ENCODE assay signal across 27 cellular contexts in genomic region chr2:156181208-156181607, GRCh38.
A peak's percentile ranks its signal among the peaks of the same experiment; 100 is the strongest.
DNase-seq lines count a peak whose midpoint lies in the region; ATAC-seq and TF ChIP-seq lines count a peak whose summit lies in the region.
"Had no signal": no experiment of that assay in that cellular context is flagged by ENCODE, and none has a peak within 500 bp of the region (broad histone marks: within the 10 kb centered on the region; RNA-seq: fewer than 3 reads in every experiment).

No MANE protein-coding gene starts in this region.

- no TSS peak for BruUV-seq in PC-3 (replicated peaks; lab: Mats Ljungman, UMichigan)

- H3K36me3 Mint-ChIP-seq in stimulated activated effector memory CD8-positive, alpha-beta T cell treated with anti-CD3 and anti-CD28 coated beads, Interleukin-12 subunit alpha, Interleukin-12 subunit beta, amount 100 ng/mL, for 72 hours: no peaks in the 10 kb centered on the region
- H3K36me3 Mint-ChIP-seq: activated naive CD4-positive, alpha-beta T cell treated with anti-CD3 and anti-CD28 coated beads, Interleukin-2, amount 10 ng/mL, durations not matched to agents 7 days and 5 days; CD4-positive, alpha-beta memory T cell had no signal

- H3K9me2 ChIP-seq in PC-3 (replicated peaks; ENCODE audit: low read length) (no peaks in the 10 kb centered on the region), hepatocyte (replicated peaks; ENCODE audit: insufficient read depth) (no peaks in the 10 kb centered on the region)

- H3K4me2 ChIP-seq in PC-3 (ENCODE audit: low read length) (peak overlapping the region; percentile 81), hepatocyte (no peak overlapping the region), smooth muscle cell (no peak overlapping the region)

- no peaks in the 10 kb centered on the region for H3K79me2 ChIP-seq in PC-3 (ENCODE audit: low read length)
- no peaks in the 10 kb centered on the region for H3K79me2 ChIP-seq in hepatocyte
- no peaks in the 10 kb centered on the region for H3K79me2 ChIP-seq in smooth muscle cell (ENCODE audit: low read depth)

- ATAC-seq in PC-3: no peak
- ATAC-seq in stimulated activated effector memory CD8-positive, alpha-beta T cell treated with anti-CD3 and anti-CD28 coated beads, Interleukin-12 subunit alpha, Interleukin-12 subunit beta, amount 100 ng/mL, for 72 hours: no peak
- ATAC-seq in GM21390 (IDR thresholded peaks at IDR 0.05; ENCODE audit: unreplicated experiment): no peak
- no peak for ATAC-seq in GM21576 (IDR thresholded peaks at IDR 0.05; ENCODE audit: unreplicated experiment)
- ATAC-seq: activated CD4-positive, CD25-positive, alpha-beta regulatory T cell treated with anti-CD3 and anti-CD28 coated beads, Interleukin-2, amount 50 U/mL, for 24 hours; activated T-cell treated with anti-CD3 and anti-CD28 coated beads, Interleukin-2, amount 50 U/mL, for 72 hours; K562; Right ventricle myocardium inferior had no signal

- H3K4me3 Mint-ChIP-seq in stimulated activated effector memory CD8-positive, alpha-beta T cell treated with anti-CD3 and anti-CD28 coated beads, Interleukin-12 subunit alpha, Interleukin-12 subunit beta, amount 100 ng/mL, for 72 hours: no peak overlapping the region
- H3K4me3 Mint-ChIP-seq: activated naive CD4-positive, alpha-beta T cell treated with anti-CD3 and anti-CD28 coated beads, Interleukin-2, amount 10 ng/mL, durations not matched to agents 7 days and 5 days; activated T-cell treated with anti-CD3 and anti-CD28 coated beads, Interleukin-2, amount 50 U/mL, for 72 hours; CD4-positive, alpha-beta memory T cell; stimulated activated naive CD8-positive, alpha-beta T cell treated with anti-CD3 and anti-CD28 coated beads, Interleukin-15, Interleukin-2, amounts not matched to agents 100 ng/mL and 50 ng/mL, for 24 hours had no signal

- no peaks in the 10 kb centered on the region for H3K27me3 ChIP-seq in PC-3 (ENCODE audit: low read length)
- H3K27me3 ChIP-seq in hepatocyte: no peaks in the 10 kb centered on the region
- H3K27me3 ChIP-seq in smooth muscle cell (ENCODE audit: low read depth): no peaks in the 10 kb centered on the region
- H3K27me3 ChIP-seq: upper lobe of left lung had no signal

- H3K4me1 ChIP-seq in PC-3 (ENCODE audit: insufficient read depth, low read length) (peaks cover 51% of the 10 kb centered on the region), hepatocyte (ENCODE audit: insufficient read depth) (peaks cover 3% of the 10 kb centered on the region), smooth muscle cell (ENCODE audit: low read depth) (no peaks in the 10 kb centered on the region)
- H3K4me1 ChIP-seq: spleen, upper lobe of left lung had no signal

- H3K36me3 ChIP-seq in PC-3 (ENCODE audit: low read depth, low read length): no peaks in the 10 kb centered on the region
- no peaks in the 10 kb centered on the region for H3K36me3 ChIP-seq in hepatocyte (replicated peaks; ENCODE audit: insufficient read depth, low read depth)
- H3K36me3 ChIP-seq in smooth muscle cell (ENCODE audit: low read depth): no peaks in the 10 kb centered on the region
- H3K36me3 ChIP-seq: spleen, upper lobe of left lung had no signal

- H3K4me1 Mint-ChIP-seq in stimulated activated effector memory CD8-positive, alpha-beta T cell treated with anti-CD3 and anti-CD28 coated beads, Interleukin-12 subunit alpha, Interleukin-12 subunit beta, amount 100 ng/mL, for 72 hours: no peaks in the 10 kb centered on the region
- H3K4me1 Mint-ChIP-seq: activated naive CD4-positive, alpha-beta T cell treated with anti-CD3 and anti-CD28 coated beads, Interleukin-2, amount 10 ng/mL, durations not matched to agents 7 days and 5 days; CD4-positive, alpha-beta memory T cell had no signal

- POLR2A ChIA-PET in PC-3 (lab: Charles Lee; ENCODE audit: unreplicated experiment): interaction anchor here (0.6 kb wide), 1 partner anchor 76 kb away, joined by 3 read pairs; no protein-coding TSS in a partner anchor

- WGBS in hepatocyte (ENCODE audit: low lambda C conversion rate, missing lambda C conversion rate): 67% methylated on average over 1 of the region's 1 CpG
- WGBS in smooth muscle cell (ENCODE audit: low lambda C conversion rate): 64% methylated on average over 1 of the region's 1 CpG

- H4K20me1 ChIP-seq in PC-3 (ENCODE audit: low read length) (no peaks in the 10 kb centered on the region), hepatocyte (ENCODE audit: insufficient read depth, poor library complexity, severe bottlenecking) (no peaks in the 10 kb centered on the region), smooth muscle cell (ENCODE audit: low read depth) (no peaks in the 10 kb centered on the region)

- DNase-seq in DMS153 (lab: John Stamatoyannopoulos, UW) (peak; percentile 68), DMS153 treated with DMSO at 0.1 percent for 48 hours (lab: John Stamatoyannopoulos, UW; ENCODE audit: unreplicated experiment) (no peak), PC-3 (peak; percentile 39), hepatocyte (ENCODE audit: low spot score) (no peak), smooth muscle cell (lab: John Stamatoyannopoulos, UW; ENCODE audit: unreplicated experiment) (no peak)
- no peak for DNase-seq in stimulated activated effector memory CD8-positive, alpha-beta T cell treated with anti-CD3 and anti-CD28 coated beads, Interleukin-12 subunit alpha, Interleukin-12 subunit beta, amount 100 ng/mL, for 72 hours (ENCODE audit: low spot score in 2 of 2)
- DNase-seq: 8988T; activated CD8-positive, alpha-beta memory T cell treated with anti-CD3 and anti-CD28 coated beads for 24 hours; activated naive CD4-positive, alpha-beta T cell treated with anti-CD3 and anti-CD28 coated beads, Interleukin-2, amount 10 ng/mL, durations not matched to agents 7 days and 5 days; activated T-cell treated with anti-CD3 and anti-CD28 coated beads, Interleukin-2, amount 50 U/mL, for 72 hours; amygdala; caudate nucleus; CD4-positive, alpha-beta memory T cell; DMS79 treated with DMSO at 0.1 percent for 48 hours; foreskin fibroblast; MV-4-11; NCI-H1694; NCI-H446; spleen; stimulated activated CD4-positive, alpha-beta T cell treated with anti-CD3 and anti-CD28 coated beads, Interleukin-4, amount 100 ng/mL, for 24 hours; upper lobe of left lung had no signal

- H3K9me3 ChIP-seq in PC-3 (ENCODE audit: low read length) (no peaks in the 10 kb centered on the region), hepatocyte (ENCODE audit: low read depth) (no peaks in the 10 kb centered on the region), smooth muscle cell (replicated peaks; ENCODE audit: low read depth) (no peaks in the 10 kb centered on the region)
- H3K9me3 ChIP-seq: spleen, upper lobe of left lung had no signal

- H2AFZ ChIP-seq in PC-3 (ENCODE audit: low read length): no peak overlapping the region
- H2AFZ ChIP-seq in hepatocyte: no peak overlapping the region
- H2AFZ ChIP-seq in smooth muscle cell (ENCODE audit: low read depth): no peak overlapping the region

- intact Hi-C loops in PC-3 (cut with micrococcal nuclease): no loop called here

- H3K27ac Mint-ChIP-seq in stimulated activated effector memory CD8-positive, alpha-beta T cell treated with anti-CD3 and anti-CD28 coated beads, Interleukin-12 subunit alpha, Interleukin-12 subunit beta, amount 100 ng/mL, for 72 hours: no peak overlapping the region
- H3K27ac Mint-ChIP-seq: activated naive CD4-positive, alpha-beta T cell treated with anti-CD3 and anti-CD28 coated beads, Interleukin-2, amount 10 ng/mL, durations not matched to agents 7 days and 5 days; activated T-cell treated with anti-CD3 and anti-CD28 coated beads, Interleukin-2, amount 50 U/mL, for 72 hours; CD4-positive, alpha-beta memory T cell; stimulated activated naive CD8-positive, alpha-beta T cell treated with anti-CD3 and anti-CD28 coated beads, Interleukin-15, Interleukin-2, amounts not matched to agents 100 ng/mL and 50 ng/mL, for 24 hours had no signal

- peak overlapping the region; percentile 79 for H3K9ac ChIP-seq in PC-3 (ENCODE audit: low read length)
- H3K9ac ChIP-seq in smooth muscle cell (ENCODE audit: low read depth): no peak overlapping the region

- H3K27ac ChIP-seq in PC-3 (ENCODE audit: low read length) (peak overlapping the region; percentile 99), hepatocyte (peak overlapping the region; percentile 85), smooth muscle cell (ENCODE audit: low read depth) (peak overlapping the region; percentile 66)
- H3K27ac ChIP-seq: spleen had no signal

- TF ChIP-seq CTCF in PC-3 (conservative IDR thresholded peaks at IDR 0.05; ENCODE audit: low read depth, low read length) (no peak), hepatocyte (IDR thresholded peaks at IDR 0.05; ENCODE audit: poor library complexity) (no peak), smooth muscle cell (IDR thresholded peaks at IDR 0.05; ENCODE audit: borderline replicate concordance, insufficient read depth, poor library complexity, severe bottlenecking) (no peak)

- no peaks in the 10 kb centered on the region for H3K9me3 Mint-ChIP-seq in stimulated activated effector memory CD8-positive, alpha-beta T cell treated with anti-CD3 and anti-CD28 coated beads, Interleukin-12 subunit alpha, Interleukin-12 subunit beta, amount 100 ng/mL, for 72 hours
- H3K9me3 Mint-ChIP-seq: activated naive CD4-positive, alpha-beta T cell treated with anti-CD3 and anti-CD28 coated beads, Interleukin-2, amount 10 ng/mL, durations not matched to agents 7 days and 5 days; activated T-cell treated with anti-CD3 and anti-CD28 coated beads, Interleukin-2, amount 50 U/mL, for 72 hours; CD4-positive, alpha-beta memory T cell; stimulated activated naive CD8-positive, alpha-beta T cell treated with anti-CD3 and anti-CD28 coated beads, Interleukin-15, Interleukin-2, amounts not matched to agents 100 ng/mL and 50 ng/mL, for 24 hours had no signal

- CTCF ChIA-PET in PC-3 (lab: Charles Lee): no interaction called here

- H3F3A ChIP-seq in PC-3 (ENCODE audit: low read length, unreplicated experiment) (no peaks in the 10 kb centered on the region), smooth muscle cell (ENCODE audit: low read depth) (no peaks in the 10 kb centered on the region)

- peak overlapping the region; percentile 54; the same call in 1 of the 2 replicates for H3K4me3 ChIP-seq in PC-3 (ENCODE audit: low read length)
- H3K4me3 ChIP-seq in hepatocyte: no peak overlapping the region
- H3K4me3 ChIP-seq in smooth muscle cell: no peak overlapping the region
- H3K4me3 ChIP-seq: K562, spleen, upper lobe of left lung had no signal

Comparison
In these comparisons a context has a peak if more than half of its experiments do, and no peak if none do; other contexts are left out.
1. DNase-seq: peak in DMS153 (single experiment) and PC-3 (single experiment); none in DMS153 treated with DMSO at 0.1 percent for 48 hours (single experiment), hepatocyte (single experiment), smooth muscle cell (single experiment) and stimulated activated effector memory CD8-positive, alpha-beta T cell treated with anti-CD3 and anti-CD28 coated beads, Interleukin-12 subunit alpha, Interleukin-12 subunit beta, amount 100 ng/mL, for 72 hours (0 of 2).
2. Peak in every context shown above with its lines, with median percentiles within 50 percentile points of each other: H3K27ac ChIP-seq.